Comparison of ENCODE assay signal across 12 cellular contexts in genomic region chr15:64137226-64137833, GRCh38. TPM values are rescaled to one million over a fixed set of nuclear protein-coding genes. Genes with fewer than 3 reads are reported as not detected.
A peak's percentile ranks its signal among the peaks of the same experiment; 100 is the strongest.
DNase-seq lines count a peak whose midpoint lies in the region; ATAC-seq and TF ChIP-seq lines count a peak whose summit lies in the region.
"Had no signal": no experiment of that assay in that cellular context is flagged by ENCODE, and none has a peak within 500 bp of the region (broad histone marks: within the 10 kb centered on the region; RNA-seq: fewer than 3 reads in every experiment).

No MANE protein-coding gene starts in this region.

- ATAC-seq in Right ventricle myocardium superior (ENCODE audit: poor library complexity) = peak; percentile 43
- ATAC-seq in activated T-cell treated with anti-CD3 and anti-CD28 coated beads, Interleukin-2, amount 50 U/mL, for 4 hours = no peak

- DNase-seq in RPMI8226 (peak; percentile 51), Right ventricle myocardium superior (no peak), osteocyte (ENCODE audit: extremely low spot score, unreplicated experiment) (peak; percentile 57), HT-29 (ENCODE audit: low spot score) (no peak), nephron progenitor cell (no peak)
- no peak for DNase-seq in activated CD4-positive, alpha-beta T cell treated with anti-CD3 and anti-CD28 coated beads, Interleukin-2, amount 50 U/mL, for 48 hours
- no peak for DNase-seq in activated T-cell treated with anti-CD3 and anti-CD28 coated beads, Interleukin-2, amount 50 U/mL, for 4 hours
- DNase-seq: kidney, NCI-H1436, T1000 had no signal

- TF ChIP-seq CTCF in GM12874 (IDR thresholded peaks at IDR 0.05; ENCODE audit: insufficient read depth, low read depth, low read length) (0 out of 2 replicates have a peak, but pooled peaks have one; percentile 18), osteocyte (IDR thresholded peaks at IDR 0.05) (no peak), nephron progenitor cell (IDR thresholded peaks at IDR 0.05) (no peak)

- H3K4me1 Mint-ChIP-seq in osteocyte (ENCODE audit: unreplicated experiment) (no peaks in the 10 kb centered on the region), nephron progenitor cell (no peaks in the 10 kb centered on the region)
- H3K4me1 Mint-ChIP-seq in activated T-cell treated with anti-CD3 and anti-CD28 coated beads, Interleukin-2, amount 50 U/mL, for 4 hours (ENCODE audit: low read depth) = no peaks in the 10 kb centered on the region

- H3K27ac Mint-ChIP-seq in osteocyte (ENCODE audit: unreplicated experiment) (no peak overlapping the region), nephron progenitor cell (no peak overlapping the region)
- H3K27ac Mint-ChIP-seq: brain had no signal

- H3K27me3 Mint-ChIP-seq in osteocyte (ENCODE audit: unreplicated experiment) = no peaks in the 10 kb centered on the region
- H3K27me3 Mint-ChIP-seq in activated T-cell treated with anti-CD3 and anti-CD28 coated beads, Interleukin-2, amount 50 U/mL, for 4 hours (ENCODE audit: low read depth) = no peaks in the 10 kb centered on the region
- H3K27me3 Mint-ChIP-seq in nephron progenitor cell (ENCODE audit: low read depth, poor library complexity) = no peaks in the 10 kb centered on the region
- H3K27me3 Mint-ChIP-seq: brain had no signal

- intact Hi-C loops in Right ventricle myocardium superior (cut with DNase I) = no loop called here

- H3K4me3 Mint-ChIP-seq in osteocyte (ENCODE audit: unreplicated experiment) (no peak overlapping the region), nephron progenitor cell (no peak overlapping the region)
- H3K4me3 Mint-ChIP-seq in activated T-cell treated with anti-CD3 and anti-CD28 coated beads, Interleukin-2, amount 50 U/mL, for 4 hours = no peak overlapping the region
- H3K4me3 Mint-ChIP-seq: brain had no signal

- H3K9me3 Mint-ChIP-seq in osteocyte (ENCODE audit: unreplicated experiment) (no peaks in the 10 kb centered on the region), nephron progenitor cell (no peaks in the 10 kb centered on the region)
- no peaks in the 10 kb centered on the region for H3K9me3 Mint-ChIP-seq in activated T-cell treated with anti-CD3 and anti-CD28 coated beads, Interleukin-2, amount 50 U/mL, for 4 hours
- H3K9me3 Mint-ChIP-seq: brain had no signal

- H3K36me3 Mint-ChIP-seq in osteocyte (ENCODE audit: unreplicated experiment) (peaks cover 44% of the 10 kb centered on the region), nephron progenitor cell (ENCODE audit: low read depth) (peaks cover 55% of the 10 kb centered on the region)
- peaks cover 35% of the 10 kb centered on the region for H3K36me3 Mint-ChIP-seq in activated T-cell treated with anti-CD3 and anti-CD28 coated beads, Interleukin-2, amount 50 U/mL, for 4 hours (ENCODE audit: insufficient read depth)

RNA-seq across cellular contexts. Expression of gene SNX22, which starts 14.2 kb away (rescaled TPM):
- 4.2 TPM for total RNA-seq in Right ventricle myocardium superior
- 0.24 and 0.31 TPM in 2 replicates for total RNA-seq in osteocyte
- total RNA-seq in HT-29 (2014; rRNA removed; shearing (Covaris generic)) = 0.03 and 0.18 TPM in 2 replicates
- under 1 TPM; 0.26 to 0.35 (median 0.30) TPM for total RNA-seq in activated T-cell treated with anti-CD3 and anti-CD28 coated beads, Interleukin-2, amount 50 U/mL, for 4 hours

RNA-seq across cellular contexts. Expression of gene PPIB, which starts 25.5 kb away (rescaled TPM):
- total RNA-seq in Right ventricle myocardium superior = 94.9 TPM
- total RNA-seq in osteocyte = 698 and 746 TPM in 2 replicates
- total RNA-seq in HT-29 (2014; rRNA removed; shearing (Covaris generic)) = 627 and 667 TPM in 2 replicates
- 100 to 1,000 TPM; 411 to 479 (median 433) TPM for total RNA-seq in activated T-cell treated with anti-CD3 and anti-CD28 coated beads, Interleukin-2, amount 50 U/mL, for 4 hours

RNA-seq across cellular contexts. Expression of gene SNX1, which starts 41.5 kb away (rescaled TPM):
- total RNA-seq in Right ventricle myocardium superior = 86.3 TPM
- 101 and 106 TPM in 2 replicates for total RNA-seq in osteocyte
- total RNA-seq in HT-29 (2014; rRNA removed; shearing (Covaris generic)) = 36.2 and 60.9 TPM in 2 replicates
- total RNA-seq in activated T-cell treated with anti-CD3 and anti-CD28 coated beads, Interleukin-2, amount 50 U/mL, for 4 hours = 10 to 100 TPM; 88.4 to 96.4 (median 93.6) TPM

RNA-seq across cellular contexts. Expression of gene CIAO2A, which starts 43.7 kb away (rescaled TPM):
- total RNA-seq in Right ventricle myocardium superior (57.9 TPM), osteocyte (32.6 and 33.8 TPM in 2 replicates)
- total RNA-seq in HT-29 (2014; rRNA removed; shearing (Covaris generic)) = 137 and 147 TPM in 2 replicates
- total RNA-seq in activated T-cell treated with anti-CD3 and anti-CD28 coated beads, Interleukin-2, amount 50 U/mL, for 4 hours = 10 to 100 TPM; 37.5 to 45.4 (median 44.1) TPM

Comparison
In these comparisons a context has a peak if more than half of its experiments do, and no peak if none do; other contexts are left out.
1. DNase-seq: peak in RPMI8226 (single experiment) and osteocyte (single experiment); none in Right ventricle myocardium superior (single experiment), activated CD4-positive, alpha-beta T cell treated with anti-CD3 and anti-CD28 coated beads, Interleukin-2, amount 50 U/mL, for 48 hours (0 of 2), HT-29 (single experiment), activated T-cell treated with anti-CD3 and anti-CD28 coated beads, Interleukin-2, amount 50 U/mL, for 4 hours (single experiment) and nephron progenitor cell (single experiment).